ENCODE assay signal across 11 cellular contexts in genomic region chr2:96928277-96928781, GRCh38. TPM values are rescaled to one million over a fixed set of nuclear protein-coding genes. Genes with fewer than 3 reads are reported as not detected.
DNase-seq lines count a peak whose midpoint lies in the region; ATAC-seq, FAIRE-seq and TF ChIP-seq lines count a peak whose summit lies in the region.
"Had no signal": no experiment of that assay in that cellular context is flagged by ENCODE, and none has a peak within 500 bp of the region (broad histone marks: within the 10 kb centered on the region; RNA-seq: fewer than 3 reads in every experiment).

No MANE protein-coding gene starts in this region.

- H3K4me1 ChIP-seq in K562 (replicated peaks in 1 of 2; ENCODE audit: control insufficient read depth in 2 of 2, insufficient read depth in 2 of 2, low read length in 2 of 2) (peaks cover 59 to 66% of the 10 kb centered on the region in 2 experiments), stomach smooth muscle (ENCODE audit: control insufficient read depth, insufficient read depth, low read length) (peaks cover 46% of the 10 kb centered on the region)

- no peak for DNase-seq in HTR-8/SVneo (ENCODE audit: insufficient read length, low spot score)
- no peak for DNase-seq in K562 (ENCODE audit: extremely low read depth in 1 of 4, low spot score in 3 of 4)
- DNase-seq in kidney tubule cell (ENCODE audit: low spot score) = peak; percentile 9
- no peak for DNase-seq in KG1 (lab: John Stamatoyannopoulos, UW)
- DNase-seq in NOMO-1 treated with dmso at 0.1 percent for 144 hours (lab: John Stamatoyannopoulos, UW; ENCODE audit: unreplicated experiment) = no peak
- DNase-seq: activated T-cell treated with anti-CD3 and anti-CD28 coated beads, Interleukin-2, amount 50 U/mL, for 48 hours; effector memory CD8-positive, alpha-beta T cell had no signal

- in situ Hi-C loops in K562 (cut with MboI) = no loop called here

- no peak for TF ChIP-seq CTCF in K562 (IDR thresholded peaks at IDR 0.05 in 2 of 3, conservative IDR thresholded peaks at IDR 0.05 in 1 of 3; ENCODE audit: insufficient read depth in 2 of 3, low read depth in 1 of 3, low read length in 3 of 3)

- intact Hi-C loops in K562 (cut with micrococcal nuclease) = no loop called here

- WGBS in K562 (ENCODE audit: insufficient coverage, low coverage, missing lambda C conversion rate) = 66% methylated on average over 12 of the region's 12 CpGs

- no peaks in the 10 kb centered on the region for H3K27me3 ChIP-seq in K562 (ENCODE audit: control insufficient read depth in 2 of 2, insufficient read depth in 2 of 2, low read length in 2 of 2)
- no peaks in the 10 kb centered on the region for H3K27me3 ChIP-seq in stomach smooth muscle (ENCODE audit: control insufficient read depth in 1 of 2, insufficient read depth in 2 of 2, low read length in 2 of 2)

- H3K9ac ChIP-seq in K562 (ENCODE audit: insufficient read depth in 1 of 2, low read depth in 2 of 2, low read length in 2 of 2) (peak overlapping the region; percentile 43 to 49; a peak in 2 of 4 replicates), stomach smooth muscle (ENCODE audit: low read length in 2 of 2) (peak overlapping the region; percentile 0 to 67)

- no peaks in the 10 kb centered on the region for H4K20me1 ChIP-seq in K562 (replicated peaks; ENCODE audit: control insufficient read depth, insufficient read depth, low read length)

- POLR2A ChIA-PET in K562 (lab: Yijun Ruan, JAX) = interaction anchor here (1.0 to 2.1 kb wide), 2 partner anchors 10 kb away, joined by 3 to 9 read pairs; no protein-coding TSS in a partner anchor

- H3K9me3 ChIP-seq in K562 (replicated peaks; ENCODE audit: control insufficient read depth, insufficient read depth, low read depth, low read length) (no peaks in the 10 kb centered on the region), stomach smooth muscle (ENCODE audit: control insufficient read depth in 2 of 2, low read length in 2 of 2) (no peaks in the 10 kb centered on the region)

- TF ChIP-seq POLR2A in K562 (conservative IDR thresholded peaks at IDR 0.05) = no peak

- TF ChIP-seq EP300 in K562 (IDR thresholded peaks at IDR 0.05; ENCODE audit: low read length) = no peak

- H3K36me3 ChIP-seq in K562 (ENCODE audit: control insufficient read depth, insufficient read depth, low read length) (no peaks in the 10 kb centered on the region), stomach smooth muscle (ENCODE audit: control insufficient read depth in 2 of 2, insufficient read depth in 2 of 2, low read length in 2 of 2) (no peaks in the 10 kb centered on the region)

- FAIRE-seq in HTR-8/SVneo (lab: Jason Lieb, UNC) = peak; percentile 76
- no peak for FAIRE-seq in K562 (lab: Jason Lieb, UNC)

- H3K4me3 ChIP-seq in K562 (peak overlapping the region; percentile 21; the same call in 1 of the 2 replicates), stomach smooth muscle (ENCODE audit: low read length in 2 of 2) (peak overlapping the region; percentile 60 to 61)

- no peak for TF ChIP-seq RAD21 in K562 (CRISPR knock-in tag; conservative IDR thresholded peaks at IDR 0.05 in 1 of 2, IDR thresholded peaks at IDR 0.05 in 1 of 2)

- H3K79me2 ChIP-seq in K562 (ENCODE audit: control insufficient read depth, insufficient read depth, low read length) = peaks cover 31% of the 10 kb centered on the region; the same call in 2 of the 3 replicates

- H3K27ac ChIP-seq in K562 (ENCODE audit: extremely low read depth, low read depth, low read length) (no peak overlapping the region; the same call in 2 of the 3 replicates), stomach smooth muscle (ENCODE audit: low read length) (peak overlapping the region; percentile 81)

- H3K4me2 ChIP-seq in K562 (ENCODE audit: insufficient read depth, low read length) = peak overlapping the region; percentile 72

- ATAC-seq in K562 (no peak), GM21390 (IDR thresholded peaks at IDR 0.05; ENCODE audit: unreplicated experiment) (no peak), HG03039 (IDR thresholded peaks at IDR 0.05; ENCODE audit: unreplicated experiment) (no peak)
- ATAC-seq: effector memory CD8-positive, alpha-beta T cell had no signal

- peak overlapping the region; percentile 51; the same call in 1 of the 2 replicates for H2AFZ ChIP-seq in K562 (ENCODE audit: low read depth, low read length)

- no TSS peak for BruUV-seq in K562 (replicated peaks; lab: Mats Ljungman, UMichigan)

- CTCF ChIA-PET in K562 (lab: Yijun Ruan, JAX; ENCODE audit: low intra/inter-chr PET ratio) = no interaction called here

- H3K9me1 ChIP-seq in K562 (ENCODE audit: control insufficient read depth, insufficient read depth, low read length) = no peaks in the 10 kb centered on the region

TF ChIP-seq in K562, 482 proteins besides CTCF, POLR2A, EP300 and RAD21 (continues in another document):
- no peak for TF ChIP-seq TAF9B (IDR thresholded peaks at IDR 0.05; ENCODE audit: partially characterized antibody)
- peak; percentile 26 for TF ChIP-seq EGR1 (conservative IDR thresholded peaks at IDR 0.05)
- peak; percentile 60 for TF ChIP-seq USF2 (CRISPR knock-in tag; IDR thresholded peaks at IDR 0.05)
- TF ChIP-seq, protein P1, sequence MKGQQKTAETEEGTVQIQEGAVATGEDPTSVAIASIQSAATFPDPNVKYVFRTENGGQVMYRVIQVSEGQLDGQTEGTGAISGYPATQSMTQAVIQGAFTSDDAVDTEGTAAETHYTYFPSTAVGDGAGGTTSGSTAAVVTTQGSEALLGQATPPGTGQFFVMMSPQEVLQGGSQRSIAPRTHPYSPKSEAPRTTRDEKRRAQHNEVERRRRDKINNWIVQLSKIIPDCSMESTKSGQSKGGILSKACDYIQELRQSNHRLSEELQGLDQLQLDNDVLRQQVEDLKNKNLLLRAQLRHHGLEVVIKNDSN (CRISPR knock-in tag; IDR thresholded peaks at IDR 0.05) = peak; percentile 65

RNA-seq across cellular contexts. Expression of gene FAM178B, which starts 58.1 kb away (rescaled TPM):
- 43.9 and 142 TPM in 2 replicates for total RNA-seq in K562 (2011; cell fraction: chromatin; rRNA removed; ENCODE audit: low replicate concordance)
- total RNA-seq in K562 (2011; cell fraction: nucleolus; rRNA removed) = 242 and 249 TPM in 2 replicates
- 153 and 176 TPM in 2 replicates for total RNA-seq in K562 (2011; cell fraction: nucleoplasm; rRNA removed)
- 68.1 and 118 TPM in 2 replicates for total RNA-seq in K562 (2014; rRNA removed)
- 10.0 and 20.6 TPM in 2 replicates for total RNA-seq in K562 (2014; rRNA removed; fragmentation: Illumina TruSeq; extraction: Trizol)
- 79.9 and 82.6 TPM in 2 replicates for total RNA-seq in K562 (2015; rRNA removed; fragmentation: Illumina TruSeq; extraction: Trizol)
- 152 and 177 TPM in 2 replicates for total RNA-seq in K562 (2021)
- 68.4 and 788 TPM in 2 replicates for polyA plus RNA-seq in K562 (2011; rRNA removed)
- polyA plus RNA-seq in K562 (2011; cell fraction: cytosol; rRNA removed) = 415 and 947 TPM in 2 replicates
- polyA plus RNA-seq in K562 (2011; cell fraction: nucleus; rRNA removed) = 317 and 745 TPM in 2 replicates
- 495 and 1,020 TPM in 2 replicates for polyA plus RNA-seq in K562 (2012)
- 175 and 265 TPM in 2 replicates for polyA plus RNA-seq in K562 (2014; fragmentation: Illumina TruSeq; extraction: Trizol)
- 10 to 100 TPM; 19.0 to 41.5 TPM for polyA plus RNA-seq in K562 (2014; fragmentation: Nextera tagmentation; extraction: Ambion mirVana)
- polyA plus RNA-seq in K562 (2014; rRNA removed) = 139 and 175 TPM in 2 replicates
- polyA minus RNA-seq in K562 (2011; rRNA and poly(A)+ RNA removed) = 36.1 and 135 TPM in 2 replicates
- polyA minus RNA-seq in K562 (2011; cell fraction: cytosol; rRNA and poly(A)+ RNA removed) = 62.9 and 369 TPM in 2 replicates
- 23.2 and 101 TPM in 2 replicates for polyA minus RNA-seq in K562 (2011; cell fraction: nucleus; rRNA and poly(A)+ RNA removed)
- total RNA-seq: lung microvascular endothelial cell had no signal

RNA-seq across cellular contexts. Expression of gene SEMA4C, which starts 58.4 kb away (rescaled TPM):
- total RNA-seq in K562 (2011; cell fraction: chromatin; rRNA removed; ENCODE audit: low replicate concordance) = 229 and 466 TPM in 2 replicates
- total RNA-seq in K562 (2011; cell fraction: nucleolus; rRNA removed) = 309 and 326 TPM in 2 replicates
- total RNA-seq in K562 (2011; cell fraction: nucleoplasm; rRNA removed) = 244 and 282 TPM in 2 replicates
- total RNA-seq in K562 (2014; rRNA removed) = 28.8 and 35.6 TPM in 2 replicates
- 7.3 and 9.5 TPM in 2 replicates for total RNA-seq in K562 (2014; rRNA removed; fragmentation: Illumina TruSeq; extraction: Trizol)
- 23.9 and 24.6 TPM in 2 replicates for total RNA-seq in K562 (2015; rRNA removed; fragmentation: Illumina TruSeq; extraction: Trizol)
- 45.2 and 54.4 TPM in 2 replicates for total RNA-seq in K562 (2021)
- 59.7 and 110 TPM in 2 replicates for polyA plus RNA-seq in K562 (2011; rRNA removed)
- polyA plus RNA-seq in K562 (2011; cell fraction: cytosol; rRNA removed) = 50.2 and 68.3 TPM in 2 replicates
- 313 and 392 TPM in 2 replicates for polyA plus RNA-seq in K562 (2011; cell fraction: nucleus; rRNA removed)
- 39.1 and 59.5 TPM in 2 replicates for polyA plus RNA-seq in K562 (2012)
- 21.8 and 29.4 TPM in 2 replicates for polyA plus RNA-seq in K562 (2014; fragmentation: Illumina TruSeq; extraction: Trizol)
- under 1 TPM; 0.32 to 0.89 TPM for polyA plus RNA-seq in K562 (2014; fragmentation: Nextera tagmentation; extraction: Ambion mirVana)
- polyA plus RNA-seq in K562 (2014; rRNA removed) = 35.5 and 36.2 TPM in 2 replicates
- polyA minus RNA-seq in K562 (2011; rRNA and poly(A)+ RNA removed) = 56.4 and 73.7 TPM in 2 replicates
- 58.2 and 59.2 TPM in 2 replicates for polyA minus RNA-seq in K562 (2011; cell fraction: cytosol; rRNA and poly(A)+ RNA removed)
- 58.7 and 72.1 TPM in 2 replicates for polyA minus RNA-seq in K562 (2011; cell fraction: nucleus; rRNA and poly(A)+ RNA removed)
